ENCODE assay signal across 8 cellular contexts in genomic region chr17:1087381-1088241, GRCh38.
DNase-seq lines count a peak whose midpoint lies in the region; ATAC-seq, FAIRE-seq and TF ChIP-seq lines count a peak whose summit lies in the region.

No MANE protein-coding gene starts in this region.

- ATAC-seq in GM19463 (IDR thresholded peaks at IDR 0.05; ENCODE audit: unreplicated experiment) (no peak), GM21515 (IDR thresholded peaks at IDR 0.05; ENCODE audit: unreplicated experiment) (no peak)

- FAIRE-seq in urothelium cell line (lab: Jason Lieb, UNC), result no peak

- peak; percentile 81 for DNase-seq in DMS79 treated with DMSO at 0.1 percent for 48 hours (lab: John Stamatoyannopoulos, UW)
- peak; percentile 80 for DNase-seq in NCI-H345 (lab: John Stamatoyannopoulos, UW)
- DNase-seq in coronary artery (ENCODE audit: low spot score), result peak; percentile 85
- peak; percentile 63 for DNase-seq in medulla oblongata (ENCODE audit: extremely low spot score)
- DNase-seq in urothelium cell line (ENCODE audit: low spot score), result peak; percentile 11
- no peak for DNase-seq in RKO (ENCODE audit: low spot score)

- TF ChIP-seq CTCF in coronary artery (IDR thresholded peaks at IDR 0.05), result no peak

- H3K4me3 ChIP-seq in coronary artery, result peak overlapping the region; percentile 50

- H3K27ac ChIP-seq in coronary artery, result peak overlapping the region; percentile 54 to 86
